In the genomic region with DNA sequence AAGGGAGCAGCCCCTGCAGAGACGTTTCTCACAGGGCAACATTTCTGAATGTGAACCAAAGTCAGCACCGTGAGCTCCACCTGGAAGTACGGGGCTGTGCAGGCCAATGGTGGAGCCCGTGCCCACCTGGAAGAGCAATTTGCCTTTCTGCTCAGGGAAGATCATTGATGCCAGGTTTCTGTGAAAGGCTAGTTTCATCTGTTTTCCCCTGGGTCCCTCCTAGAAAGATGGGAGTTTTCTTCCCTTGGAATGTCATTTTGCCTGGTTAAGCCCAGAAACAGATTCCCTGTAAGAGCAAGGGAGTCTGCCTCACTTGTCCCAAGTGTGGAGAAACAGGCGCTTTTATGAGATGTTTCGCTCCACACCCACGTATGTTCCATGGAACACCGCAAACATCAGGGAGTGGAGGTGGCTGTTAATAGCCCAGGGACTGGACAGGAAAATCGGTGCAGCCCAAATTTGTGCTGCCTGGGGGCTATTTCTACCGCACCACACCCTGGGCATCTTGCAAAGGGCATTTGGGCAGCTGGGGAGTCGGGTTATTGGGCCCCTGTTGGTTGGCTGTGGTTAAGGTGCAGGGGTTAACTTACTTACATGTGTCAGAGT, we compare ENCODE assay signal across 33 cellular contexts. TPM values are rescaled to one million over a fixed set of nuclear protein-coding genes. Genes with fewer than 3 reads are reported as not detected.
"Had no signal": no experiment of that assay in that cellular context is flagged by ENCODE, and none has a peak within 500 bp of the region (broad histone marks: within the 10 kb centered on the region; RNA-seq: fewer than 3 reads in every experiment).

No MANE protein-coding gene starts in this region.

- H3K36me3 ChIP-seq: breast epithelium, esophagus squamous epithelium, left ventricle myocardium inferior, thoracic aorta, WERI-Rb-1 had no signal

- H3K9me3 Mint-ChIP-seq: activated CD4-positive, alpha-beta memory T cell treated with anti-CD3 and anti-CD28 coated beads for 36 hours; activated CD4-positive, alpha-beta T cell treated with anti-CD3 and anti-CD28 coated beads, Interleukin-2, amount 10 ng/mL, durations not matched to agents 24 days and 14 days; activated naive CD4-positive, alpha-beta T cell treated with anti-CD3 and anti-CD28 coated beads, Interleukin-2, amount 50 U/mL, for 24 hours; activated naive CD8-positive, alpha-beta T cell treated with anti-CD3 and anti-CD28 coated beads, Interleukin-2, amount 50 U/mL, for 24 hours; activated T-helper 1 cell treated with anti-CD3 and anti-CD28 coated beads, Interleukin-12 subunit alpha, Interleukin-12 subunit beta, Interleukin-2, Interleukin-4 antibody, amounts not matched to agents 30 ng/mL and 10 ng/mL and 1 ng/mL, durations not matched to agents 14 hours and 24 hours and 36 hours; central memory CD8-positive, alpha-beta T cell; mesothelial cell of epicardium; naive thymus-derived CD4-positive, alpha-beta T cell; neural crest cell; stimulated activated effector memory CD8-positive, alpha-beta T cell treated with anti-CD3 and anti-CD28 coated beads, Interleukin-12 subunit alpha, Interleukin-12 subunit beta, amount 100 ng/mL, for 72 hours; stimulated activated naive CD8-positive, alpha-beta T cell treated with anti-CD3 and anti-CD28 coated beads, Interleukin-15, Interleukin-2, amounts not matched to agents 100 ng/mL and 50 ng/mL, for 24 hours; T-helper 1 cell treated with Interleukin-12 subunit alpha and Interleukin-12 subunit beta and Interleukin-4 antibody, amounts not matched to agents 30 μg/mL and 1 μg/mL, for 36 hours had no signal

- DNase-seq: activated CD4-positive, alpha-beta memory T cell treated with anti-CD3 and anti-CD28 coated beads for 36 hours; activated CD4-positive, alpha-beta T cell treated with anti-CD3 and anti-CD28 coated beads, Interleukin-2, amount 10 ng/mL, durations not matched to agents 24 days and 14 days; activated CD8-positive, alpha-beta memory T cell treated with anti-CD3 and anti-CD28 coated beads, Interleukin-2, amount 50 U/mL, for 4 hours; activated gamma-delta T cell treated with Interleukin-2 at 50 U/mL for 16 hours; activated naive CD8-positive, alpha-beta T cell treated with anti-CD3 and anti-CD28 coated beads, Interleukin-2, amount 50 U/mL, for 24 hours; activated T-cell treated with anti-CD3 and anti-CD28 coated beads, Interleukin-2, amount 50 U/mL, for 1 hour; amygdala; dermis blood vessel endothelial cell; effector CD4-positive, alpha-beta T cell; esophagus squamous epithelium; foreskin melanocyte; left ventricle myocardium inferior; naive thymus-derived CD4-positive, alpha-beta T cell; occipital lobe; right cardiac atrium; stimulated activated CD4-positive, alpha-beta T cell treated with anti-CD3 and anti-CD28 coated beads, Interleukin-4, amount 100 ng/mL, for 24 hours; SW 1271; T-helper 9 cell; trophoblast cell; WERI-Rb-1 had no signal

- H2AFZ ChIP-seq: parathyroid adenoma had no signal

- H3K36me3 Mint-ChIP-seq: activated CD4-positive, alpha-beta memory T cell treated with anti-CD3 and anti-CD28 coated beads for 36 hours; activated naive CD4-positive, alpha-beta T cell treated with anti-CD3 and anti-CD28 coated beads, Interleukin-2, amount 50 U/mL, for 24 hours; mesothelial cell of epicardium had no signal

- FAIRE-seq: endometrium had no signal

- H3K4me3 ChIP-seq: breast epithelium, esophagus squamous epithelium, left ventricle myocardium inferior, thoracic aorta had no signal

- H3K4me3 Mint-ChIP-seq: activated CD4-positive, alpha-beta memory T cell treated with anti-CD3 and anti-CD28 coated beads for 36 hours; activated CD4-positive, alpha-beta T cell treated with anti-CD3 and anti-CD28 coated beads, Interleukin-2, amount 10 ng/mL, durations not matched to agents 24 days and 14 days; activated naive CD4-positive, alpha-beta T cell treated with anti-CD3 and anti-CD28 coated beads, Interleukin-2, amount 50 U/mL, for 24 hours; activated naive CD8-positive, alpha-beta T cell treated with anti-CD3 and anti-CD28 coated beads, Interleukin-2, amount 50 U/mL, for 24 hours; activated T-helper 1 cell treated with anti-CD3 and anti-CD28 coated beads, Interleukin-12 subunit alpha, Interleukin-12 subunit beta, Interleukin-2, Interleukin-4 antibody, amounts not matched to agents 30 ng/mL and 10 ng/mL and 1 ng/mL, durations not matched to agents 14 hours and 24 hours and 36 hours; central memory CD8-positive, alpha-beta T cell; mesothelial cell of epicardium; neural crest cell; stimulated activated effector memory CD8-positive, alpha-beta T cell treated with anti-CD3 and anti-CD28 coated beads, Interleukin-12 subunit alpha, Interleukin-12 subunit beta, amount 100 ng/mL, for 72 hours; stimulated activated naive CD8-positive, alpha-beta T cell treated with anti-CD3 and anti-CD28 coated beads, Interleukin-15, Interleukin-2, amounts not matched to agents 100 ng/mL and 50 ng/mL, for 24 hours; T-helper 1 cell treated with Interleukin-12 subunit alpha and Interleukin-12 subunit beta and Interleukin-4 antibody, amounts not matched to agents 30 μg/mL and 1 μg/mL, for 36 hours had no signal

- H3K27ac Mint-ChIP-seq: activated CD4-positive, alpha-beta memory T cell treated with anti-CD3 and anti-CD28 coated beads for 36 hours; activated CD4-positive, alpha-beta T cell treated with anti-CD3 and anti-CD28 coated beads, Interleukin-2, amount 10 ng/mL, durations not matched to agents 24 days and 14 days; activated naive CD4-positive, alpha-beta T cell treated with anti-CD3 and anti-CD28 coated beads, Interleukin-2, amount 50 U/mL, for 24 hours; activated naive CD8-positive, alpha-beta T cell treated with anti-CD3 and anti-CD28 coated beads, Interleukin-2, amount 50 U/mL, for 24 hours; activated T-helper 1 cell treated with anti-CD3 and anti-CD28 coated beads, Interleukin-12 subunit alpha, Interleukin-12 subunit beta, Interleukin-2, Interleukin-4 antibody, amounts not matched to agents 30 ng/mL and 10 ng/mL and 1 ng/mL, durations not matched to agents 14 hours and 24 hours and 36 hours; mesothelial cell of epicardium; naive thymus-derived CD4-positive, alpha-beta T cell; stimulated activated effector memory CD8-positive, alpha-beta T cell treated with anti-CD3 and anti-CD28 coated beads, Interleukin-12 subunit alpha, Interleukin-12 subunit beta, amount 100 ng/mL, for 72 hours; stimulated activated naive CD8-positive, alpha-beta T cell treated with anti-CD3 and anti-CD28 coated beads, Interleukin-15, Interleukin-2, amounts not matched to agents 100 ng/mL and 50 ng/mL, for 24 hours; T-helper 1 cell treated with Interleukin-12 subunit alpha and Interleukin-12 subunit beta and Interleukin-4 antibody, amounts not matched to agents 30 μg/mL and 1 μg/mL, for 36 hours had no signal

- H3K9ac ChIP-seq: parathyroid adenoma had no signal

- H3K9me3 ChIP-seq: breast epithelium, esophagus squamous epithelium, left ventricle myocardium inferior, thoracic aorta had no signal

- H3K27ac ChIP-seq: breast epithelium, epithelial cell of prostate, left ventricle myocardium inferior, parathyroid adenoma, WERI-Rb-1 had no signal

- H3K79me2 ChIP-seq: parathyroid adenoma had no signal

RNA-seq across cellular contexts. Expression of a gene that starts 2.6 kb away (rescaled TPM):
- total RNA-seq: activated CD4-positive, alpha-beta memory T cell treated with anti-CD3 and anti-CD28 coated beads for 36 hours; activated CD4-positive, alpha-beta T cell treated with anti-CD3 and anti-CD28 coated beads, Interleukin-2, amount 10 ng/mL, durations not matched to agents 24 days and 14 days; activated T-helper 1 cell treated with anti-CD3 and anti-CD28 coated beads, Interleukin-12 subunit alpha, Interleukin-12 subunit beta, Interleukin-2, Interleukin-4 antibody, amounts not matched to agents 30 ng/mL and 10 ng/mL and 1 ng/mL, durations not matched to agents 14 hours and 24 hours and 36 hours; neural crest cell had no signal
